Comparison of ENCODE assay signal across 1 cellular context in genomic region chr10:12949248-12949647, GRCh38.
TF ChIP-seq lines count a peak whose summit lies in the region.

No MANE protein-coding gene starts in this region.

TF ChIP-seq in GM23338, 12 proteins besides CTCF, POLR2A, EP300 and RAD21 (continued from another document):
- TF ChIP-seq, protein P1, sequence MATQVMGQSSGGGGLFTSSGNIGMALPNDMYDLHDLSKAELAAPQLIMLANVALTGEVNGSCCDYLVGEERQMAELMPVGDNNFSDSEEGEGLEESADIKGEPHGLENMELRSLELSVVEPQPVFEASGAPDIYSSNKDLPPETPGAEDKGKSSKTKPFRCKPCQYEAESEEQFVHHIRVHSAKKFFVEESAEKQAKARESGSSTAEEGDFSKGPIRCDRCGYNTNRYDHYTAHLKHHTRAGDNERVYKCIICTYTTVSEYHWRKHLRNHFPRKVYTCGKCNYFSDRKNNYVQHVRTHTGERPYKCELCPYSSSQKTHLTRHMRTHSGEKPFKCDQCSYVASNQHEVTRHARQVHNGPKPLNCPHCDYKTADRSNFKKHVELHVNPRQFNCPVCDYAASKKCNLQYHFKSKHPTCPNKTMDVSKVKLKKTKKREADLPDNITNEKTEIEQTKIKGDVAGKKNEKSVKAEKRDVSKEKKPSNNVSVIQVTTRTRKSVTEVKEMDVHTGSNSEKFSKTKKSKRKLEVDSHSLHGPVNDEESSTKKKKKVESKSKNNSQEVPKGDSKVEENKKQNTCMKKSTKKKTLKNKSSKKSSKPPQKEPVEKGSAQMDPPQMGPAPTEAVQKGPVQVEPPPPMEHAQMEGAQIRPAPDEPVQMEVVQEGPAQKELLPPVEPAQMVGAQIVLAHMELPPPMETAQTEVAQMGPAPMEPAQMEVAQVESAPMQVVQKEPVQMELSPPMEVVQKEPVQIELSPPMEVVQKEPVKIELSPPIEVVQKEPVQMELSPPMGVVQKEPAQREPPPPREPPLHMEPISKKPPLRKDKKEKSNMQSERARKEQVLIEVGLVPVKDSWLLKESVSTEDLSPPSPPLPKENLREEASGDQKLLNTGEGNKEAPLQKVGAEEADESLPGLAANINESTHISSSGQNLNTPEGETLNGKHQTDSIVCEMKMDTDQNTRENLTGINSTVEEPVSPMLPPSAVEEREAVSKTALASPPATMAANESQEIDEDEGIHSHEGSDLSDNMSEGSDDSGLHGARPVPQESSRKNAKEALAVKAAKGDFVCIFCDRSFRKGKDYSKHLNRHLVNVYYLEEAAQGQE (IDR thresholded peaks at IDR 0.05; ENCODE audit: unreplicated experiment), result no peak
- TF ChIP-seq STAT1 (IDR thresholded peaks at IDR 0.05; ENCODE audit: unreplicated experiment), result no peak
- no peak for TF ChIP-seq EZH2phosphoT487 (IDR thresholded peaks at IDR 0.05; ENCODE audit: unreplicated experiment)
- no peak for TF ChIP-seq CREB1 (CRISPR knock-in tag; IDR thresholded peaks at IDR 0.05; ENCODE audit: low read depth)
- TF ChIP-seq, protein P2, sequence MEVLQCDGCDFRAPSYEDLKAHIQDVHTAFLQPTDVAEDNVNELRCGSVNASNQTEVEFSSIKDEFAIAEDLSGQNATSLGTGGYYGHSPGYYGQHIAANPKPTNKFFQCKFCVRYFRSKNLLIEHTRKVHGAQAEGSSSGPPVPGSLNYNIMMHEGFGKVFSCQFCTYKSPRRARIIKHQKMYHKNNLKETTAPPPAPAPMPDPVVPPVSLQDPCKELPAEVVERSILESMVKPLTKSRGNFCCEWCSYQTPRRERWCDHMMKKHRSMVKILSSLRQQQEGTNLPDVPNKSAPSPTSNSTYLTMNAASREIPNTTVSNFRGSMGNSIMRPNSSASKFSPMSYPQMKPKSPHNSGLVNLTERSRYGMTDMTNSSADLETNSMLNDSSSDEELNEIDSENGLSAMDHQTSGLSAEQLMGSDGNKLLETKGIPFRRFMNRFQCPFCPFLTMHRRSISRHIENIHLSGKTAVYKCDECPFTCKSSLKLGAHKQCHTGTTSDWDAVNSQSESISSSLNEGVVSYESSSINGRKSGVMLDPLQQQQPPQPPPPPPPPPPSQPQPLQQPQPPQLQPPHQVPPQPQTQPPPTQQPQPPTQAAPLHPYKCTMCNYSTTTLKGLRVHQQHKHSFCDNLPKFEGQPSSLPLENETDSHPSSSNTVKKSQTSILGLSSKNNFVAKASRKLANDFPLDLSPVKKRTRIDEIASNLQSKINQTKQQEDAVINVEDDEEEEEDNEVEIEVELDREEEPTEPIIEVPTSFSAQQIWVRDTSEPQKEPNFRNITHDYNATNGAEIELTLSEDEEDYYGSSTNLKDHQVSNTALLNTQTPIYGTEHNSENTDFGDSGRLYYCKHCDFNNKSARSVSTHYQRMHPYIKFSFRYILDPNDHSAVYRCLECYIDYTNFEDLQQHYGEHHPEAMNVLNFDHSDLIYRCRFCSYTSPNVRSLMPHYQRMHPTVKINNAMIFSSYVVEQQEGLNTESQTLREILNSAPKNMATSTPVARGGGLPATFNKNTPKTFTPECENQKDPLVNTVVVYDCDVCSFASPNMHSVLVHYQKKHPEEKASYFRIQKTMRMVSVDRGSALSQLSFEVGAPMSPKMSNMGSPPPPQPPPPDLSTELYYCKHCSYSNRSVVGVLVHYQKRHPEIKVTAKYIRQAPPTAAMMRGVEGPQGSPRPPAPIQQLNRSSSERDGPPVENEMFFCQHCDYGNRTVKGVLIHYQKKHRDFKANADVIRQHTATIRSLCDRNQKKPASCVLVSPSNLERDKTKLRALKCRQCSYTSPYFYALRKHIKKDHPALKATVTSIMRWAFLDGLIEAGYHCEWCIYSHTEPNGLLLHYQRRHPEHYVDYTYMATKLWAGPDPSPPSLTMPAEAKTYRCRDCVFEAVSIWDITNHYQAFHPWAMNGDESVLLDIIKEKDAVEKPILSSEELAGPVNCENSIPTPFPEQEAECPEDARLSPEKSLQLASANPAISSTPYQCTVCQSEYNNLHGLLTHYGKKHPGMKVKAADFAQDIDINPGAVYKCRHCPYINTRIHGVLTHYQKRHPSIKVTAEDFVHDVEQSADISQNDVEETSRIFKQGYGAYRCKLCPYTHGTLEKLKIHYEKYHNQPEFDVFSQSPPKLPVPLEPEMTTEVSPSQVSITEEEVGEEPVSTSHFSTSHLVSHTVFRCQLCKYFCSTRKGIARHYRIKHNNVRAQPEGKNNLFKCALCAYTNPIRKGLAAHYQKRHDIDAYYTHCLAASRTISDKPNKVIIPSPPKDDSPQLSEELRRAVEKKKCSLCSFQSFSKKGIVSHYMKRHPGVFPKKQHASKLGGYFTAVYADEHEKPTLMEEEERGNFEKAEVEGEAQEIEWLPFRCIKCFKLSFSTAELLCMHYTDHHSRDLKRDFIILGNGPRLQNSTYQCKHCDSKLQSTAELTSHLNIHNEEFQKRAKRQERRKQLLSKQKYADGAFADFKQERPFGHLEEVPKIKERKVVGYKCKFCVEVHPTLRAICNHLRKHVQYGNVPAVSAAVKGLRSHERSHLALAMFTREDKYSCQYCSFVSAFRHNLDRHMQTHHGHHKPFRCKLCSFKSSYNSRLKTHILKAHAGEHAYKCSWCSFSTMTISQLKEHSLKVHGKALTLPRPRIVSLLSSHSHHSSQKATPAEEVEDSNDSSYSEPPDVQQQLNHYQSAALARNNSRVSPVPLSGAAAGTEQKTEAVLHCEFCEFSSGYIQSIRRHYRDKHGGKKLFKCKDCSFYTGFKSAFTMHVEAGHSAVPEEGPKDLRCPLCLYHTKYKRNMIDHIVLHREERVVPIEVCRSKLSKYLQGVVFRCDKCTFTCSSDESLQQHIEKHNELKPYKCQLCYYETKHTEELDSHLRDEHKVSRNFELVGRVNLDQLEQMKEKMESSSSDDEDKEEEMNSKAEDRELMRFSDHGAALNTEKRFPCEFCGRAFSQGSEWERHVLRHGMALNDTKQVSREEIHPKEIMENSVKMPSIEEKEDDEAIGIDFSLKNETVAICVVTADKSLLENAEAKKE (CRISPR knock-in tag; IDR thresholded peaks at IDR 0.05), result no peak
- TF ChIP-seq ZNF331 (CRISPR knock-in tag; IDR thresholded peaks at IDR 0.05; ENCODE audit: low read depth), result no peak
- no peak for TF ChIP-seq EZH2 (IDR thresholded peaks at IDR 0.05; ENCODE audit: low read depth, unreplicated experiment)
- TF ChIP-seq ETS1 (IDR thresholded peaks at IDR 0.05), result no peak
- no peak for TF ChIP-seq POLR2AphosphoS5 (IDR thresholded peaks at IDR 0.05; ENCODE audit: low read depth)
- no peak for TF ChIP-seq NANOG (IDR thresholded peaks at IDR 0.05; ENCODE audit: borderline replicate concordance)
